ENCODE assay signal across 1 cellular context in the genomic region with DNA sequence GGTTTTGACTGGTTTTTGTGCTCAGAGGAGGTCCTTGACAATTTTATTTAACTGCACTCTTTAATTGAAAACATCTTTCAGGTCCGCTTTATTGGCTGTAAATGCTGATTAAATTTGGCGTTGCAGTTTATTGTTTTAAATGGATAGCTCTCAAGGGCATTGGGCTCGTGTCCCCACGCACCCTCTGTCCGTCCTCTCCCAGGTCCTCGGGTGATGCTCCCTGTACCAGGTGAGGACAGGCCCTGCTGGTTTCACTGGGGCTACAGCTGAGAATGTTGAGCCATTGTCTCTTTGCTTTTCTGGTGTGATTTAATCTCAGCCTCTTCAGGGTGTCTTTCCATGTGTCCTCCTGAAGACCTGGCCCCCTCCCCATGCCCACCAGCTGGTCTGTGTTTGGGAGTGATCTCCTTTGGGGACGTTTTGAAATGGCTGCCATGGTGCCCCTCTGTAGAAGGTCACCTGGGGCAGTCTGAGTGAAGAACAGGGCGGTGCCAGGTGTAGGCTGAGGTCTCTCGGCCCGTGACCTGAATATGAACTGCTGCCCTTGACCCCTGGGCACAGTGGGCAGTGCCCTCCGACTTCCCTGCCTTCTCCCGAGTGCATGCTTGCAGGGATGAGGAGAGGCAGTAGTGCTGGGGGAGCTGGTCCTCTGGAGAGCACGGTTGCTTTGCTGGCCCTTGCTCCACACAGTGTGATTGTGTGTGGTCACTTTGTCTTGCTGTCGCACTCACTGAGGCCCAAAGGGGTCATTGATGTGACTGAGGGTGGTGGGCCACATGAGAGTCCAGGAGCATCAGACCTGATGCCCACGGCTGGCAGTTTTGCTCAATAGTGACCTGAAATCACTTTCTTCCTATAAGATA.
A peak's percentile ranks its signal among the peaks of the same experiment; 100 is the strongest.
TF ChIP-seq lines count a peak whose summit lies in the region.

No MANE protein-coding gene starts in this region.

TF ChIP-seq in HepG2, 621 proteins besides CTCF, POLR2A, EP300 and RAD21 (continued from another document and continues in another):
- TF ChIP-seq, protein P1, sequence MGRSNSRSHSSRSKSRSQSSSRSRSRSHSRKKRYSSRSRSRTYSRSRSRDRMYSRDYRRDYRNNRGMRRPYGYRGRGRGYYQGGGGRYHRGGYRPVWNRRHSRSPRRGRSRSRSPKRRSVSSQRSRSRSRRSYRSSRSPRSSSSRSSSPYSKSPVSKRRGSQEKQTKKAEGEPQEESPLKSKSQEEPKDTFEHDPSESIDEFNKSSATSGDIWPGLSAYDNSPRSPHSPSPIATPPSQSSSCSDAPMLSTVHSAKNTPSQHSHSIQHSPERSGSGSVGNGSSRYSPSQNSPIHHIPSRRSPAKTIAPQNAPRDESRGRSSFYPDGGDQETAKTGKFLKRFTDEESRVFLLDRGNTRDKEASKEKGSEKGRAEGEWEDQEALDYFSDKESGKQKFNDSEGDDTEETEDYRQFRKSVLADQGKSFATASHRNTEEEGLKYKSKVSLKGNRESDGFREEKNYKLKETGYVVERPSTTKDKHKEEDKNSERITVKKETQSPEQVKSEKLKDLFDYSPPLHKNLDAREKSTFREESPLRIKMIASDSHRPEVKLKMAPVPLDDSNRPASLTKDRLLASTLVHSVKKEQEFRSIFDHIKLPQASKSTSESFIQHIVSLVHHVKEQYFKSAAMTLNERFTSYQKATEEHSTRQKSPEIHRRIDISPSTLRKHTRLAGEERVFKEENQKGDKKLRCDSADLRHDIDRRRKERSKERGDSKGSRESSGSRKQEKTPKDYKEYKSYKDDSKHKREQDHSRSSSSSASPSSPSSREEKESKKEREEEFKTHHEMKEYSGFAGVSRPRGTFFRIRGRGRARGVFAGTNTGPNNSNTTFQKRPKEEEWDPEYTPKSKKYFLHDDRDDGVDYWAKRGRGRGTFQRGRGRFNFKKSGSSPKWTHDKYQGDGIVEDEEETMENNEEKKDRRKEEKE (IDR thresholded peaks at IDR 0.05) = no peak
- TF ChIP-seq CREM (IDR thresholded peaks at IDR 0.05) (no peak), CREM (CRISPR knock-in tag; IDR thresholded peaks at IDR 0.05) (no peak), ZNF614 (CRISPR knock-in tag; IDR thresholded peaks at IDR 0.05; ENCODE audit: borderline replicate concordance) (0 out of 2 replicates have a peak, but pooled peaks have one; percentile 2), HNRNPL (IDR thresholded peaks at IDR 0.05; ENCODE audit: low read depth, low read length) (peak; percentile 100), GATAD2A (CRISPR knock-in tag; IDR thresholded peaks at IDR 0.05) (no peak), SP4 (CRISPR knock-in tag; IDR thresholded peaks at IDR 0.05) (peak; percentile 69), ZMYM3 (CRISPR knock-in tag; IDR thresholded peaks at IDR 0.05) (0 out of 2 replicates have a peak, but pooled peaks have one; percentile 26), ZNF44 (CRISPR knock-in tag; IDR thresholded peaks at IDR 0.05) (peak; percentile 61; the same call in 1 of the 2 replicates), ZNF225 (CRISPR knock-in tag; IDR thresholded peaks at IDR 0.05) (peak; percentile 66), ZNF253 (CRISPR knock-in tag; IDR thresholded peaks at IDR 0.05; ENCODE audit: borderline replicate concordance) (peak; percentile 34; the same call in 1 of the 2 replicates), NFIC (IDR thresholded peaks at IDR 0.05; ENCODE audit: low read length) (no peak), ZMYM2 (CRISPR knock-in tag; IDR thresholded peaks at IDR 0.05) (no peak), ZNF263 (CRISPR knock-in tag; IDR thresholded peaks at IDR 0.05) (peak; percentile 60; the same call in 1 of the 2 replicates), ZNF567 (CRISPR knock-in tag; IDR thresholded peaks at IDR 0.05; ENCODE audit: borderline replicate concordance) (peak; percentile 34; the same call in 1 of the 2 replicates), RBM22 (optimal IDR thresholded peaks at IDR 0.05; ENCODE audit: low read length) (peak; percentile 76), ZNF781 (CRISPR knock-in tag; IDR thresholded peaks at IDR 0.05; ENCODE audit: borderline replicate concordance, not compliant biosample characterization) (peak; percentile 84), ZNF580 (CRISPR knock-in tag; IDR thresholded peaks at IDR 0.05; ENCODE audit: borderline replicate concordance, low read depth) (no peak), PRDM15 (CRISPR knock-in tag; IDR thresholded peaks at IDR 0.05) (no peak), AHR (CRISPR knock-in tag; IDR thresholded peaks at IDR 0.05) (peak; percentile 91; the same call in 1 of the 2 replicates), ZBTB7B (CRISPR knock-in tag; IDR thresholded peaks at IDR 0.05) (peak; percentile 49; the same call in 1 of the 2 replicates), SRY (CRISPR knock-in tag; IDR thresholded peaks at IDR 0.05) (no peak), ZNF724P (CRISPR knock-in tag; IDR thresholded peaks at IDR 0.05; ENCODE audit: borderline replicate concordance) (no peak), FOXA1 (IDR thresholded peaks at IDR 0.05) (no peak), FOXA1 (CRISPR knock-in tag; IDR thresholded peaks at IDR 0.05) (peak; percentile 16; the same call in 1 of the 2 replicates), ZBTB1 (CRISPR knock-in tag; IDR thresholded peaks at IDR 0.05; ENCODE audit: borderline replicate concordance) (0 out of 2 replicates have a peak, but pooled peaks have one; percentile 20), ZNF839 (CRISPR knock-in tag; IDR thresholded peaks at IDR 0.05; ENCODE audit: borderline replicate concordance) (peak; percentile 38; the same call in 1 of the 2 replicates), HIC2 (CRISPR knock-in tag; IDR thresholded peaks at IDR 0.05; ENCODE audit: low read depth) (peak; percentile 97)
- TF ChIP-seq, protein P2, sequence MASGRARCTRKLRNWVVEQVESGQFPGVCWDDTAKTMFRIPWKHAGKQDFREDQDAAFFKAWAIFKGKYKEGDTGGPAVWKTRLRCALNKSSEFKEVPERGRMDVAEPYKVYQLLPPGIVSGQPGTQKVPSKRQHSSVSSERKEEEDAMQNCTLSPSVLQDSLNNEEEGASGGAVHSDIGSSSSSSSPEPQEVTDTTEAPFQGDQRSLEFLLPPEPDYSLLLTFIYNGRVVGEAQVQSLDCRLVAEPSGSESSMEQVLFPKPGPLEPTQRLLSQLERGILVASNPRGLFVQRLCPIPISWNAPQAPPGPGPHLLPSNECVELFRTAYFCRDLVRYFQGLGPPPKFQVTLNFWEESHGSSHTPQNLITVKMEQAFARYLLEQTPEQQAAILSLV (CRISPR knock-in tag; IDR thresholded peaks at IDR 0.05; ENCODE audit: borderline replicate concordance) = no peak
- TF ChIP-seq, protein P3, sequence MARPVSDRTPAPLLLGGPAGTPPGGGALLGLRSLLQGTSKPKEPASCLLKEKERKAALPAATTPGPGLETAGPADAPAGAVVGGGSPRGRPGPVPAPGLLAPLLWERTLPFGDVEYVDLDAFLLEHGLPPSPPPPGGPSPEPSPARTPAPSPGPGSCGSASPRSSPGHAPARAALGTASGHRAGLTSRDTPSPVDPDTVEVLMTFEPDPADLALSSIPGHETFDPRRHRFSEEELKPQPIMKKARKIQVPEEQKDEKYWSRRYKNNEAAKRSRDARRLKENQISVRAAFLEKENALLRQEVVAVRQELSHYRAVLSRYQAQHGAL (CRISPR knock-in tag; IDR thresholded peaks at IDR 0.05; ENCODE audit: not compliant biosample characterization) = no peak
- TF ChIP-seq, protein P4, sequence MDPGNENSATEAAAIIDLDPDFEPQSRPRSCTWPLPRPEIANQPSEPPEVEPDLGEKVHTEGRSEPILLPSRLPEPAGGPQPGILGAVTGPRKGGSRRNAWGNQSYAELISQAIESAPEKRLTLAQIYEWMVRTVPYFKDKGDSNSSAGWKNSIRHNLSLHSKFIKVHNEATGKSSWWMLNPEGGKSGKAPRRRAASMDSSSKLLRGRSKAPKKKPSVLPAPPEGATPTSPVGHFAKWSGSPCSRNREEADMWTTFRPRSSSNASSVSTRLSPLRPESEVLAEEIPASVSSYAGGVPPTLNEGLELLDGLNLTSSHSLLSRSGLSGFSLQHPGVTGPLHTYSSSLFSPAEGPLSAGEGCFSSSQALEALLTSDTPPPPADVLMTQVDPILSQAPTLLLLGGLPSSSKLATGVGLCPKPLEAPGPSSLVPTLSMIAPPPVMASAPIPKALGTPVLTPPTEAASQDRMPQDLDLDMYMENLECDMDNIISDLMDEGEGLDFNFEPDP (CRISPR knock-in tag; conservative IDR thresholded peaks at IDR 0.05) = peak; percentile 93; the same call in 1 of the 2 replicates
- TF ChIP-seq, protein P5, sequence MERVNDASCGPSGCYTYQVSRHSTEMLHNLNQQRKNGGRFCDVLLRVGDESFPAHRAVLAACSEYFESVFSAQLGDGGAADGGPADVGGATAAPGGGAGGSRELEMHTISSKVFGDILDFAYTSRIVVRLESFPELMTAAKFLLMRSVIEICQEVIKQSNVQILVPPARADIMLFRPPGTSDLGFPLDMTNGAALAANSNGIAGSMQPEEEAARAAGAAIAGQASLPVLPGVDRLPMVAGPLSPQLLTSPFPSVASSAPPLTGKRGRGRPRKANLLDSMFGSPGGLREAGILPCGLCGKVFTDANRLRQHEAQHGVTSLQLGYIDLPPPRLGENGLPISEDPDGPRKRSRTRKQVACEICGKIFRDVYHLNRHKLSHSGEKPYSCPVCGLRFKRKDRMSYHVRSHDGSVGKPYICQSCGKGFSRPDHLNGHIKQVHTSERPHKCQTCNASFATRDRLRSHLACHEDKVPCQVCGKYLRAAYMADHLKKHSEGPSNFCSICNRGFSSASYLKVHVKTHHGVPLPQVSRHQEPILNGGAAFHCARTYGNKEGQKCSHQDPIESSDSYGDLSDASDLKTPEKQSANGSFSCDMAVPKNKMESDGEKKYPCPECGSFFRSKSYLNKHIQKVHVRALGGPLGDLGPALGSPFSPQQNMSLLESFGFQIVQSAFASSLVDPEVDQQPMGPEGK (CRISPR knock-in tag; IDR thresholded peaks at IDR 0.05) = no peak
- TF ChIP-seq, protein P6, sequence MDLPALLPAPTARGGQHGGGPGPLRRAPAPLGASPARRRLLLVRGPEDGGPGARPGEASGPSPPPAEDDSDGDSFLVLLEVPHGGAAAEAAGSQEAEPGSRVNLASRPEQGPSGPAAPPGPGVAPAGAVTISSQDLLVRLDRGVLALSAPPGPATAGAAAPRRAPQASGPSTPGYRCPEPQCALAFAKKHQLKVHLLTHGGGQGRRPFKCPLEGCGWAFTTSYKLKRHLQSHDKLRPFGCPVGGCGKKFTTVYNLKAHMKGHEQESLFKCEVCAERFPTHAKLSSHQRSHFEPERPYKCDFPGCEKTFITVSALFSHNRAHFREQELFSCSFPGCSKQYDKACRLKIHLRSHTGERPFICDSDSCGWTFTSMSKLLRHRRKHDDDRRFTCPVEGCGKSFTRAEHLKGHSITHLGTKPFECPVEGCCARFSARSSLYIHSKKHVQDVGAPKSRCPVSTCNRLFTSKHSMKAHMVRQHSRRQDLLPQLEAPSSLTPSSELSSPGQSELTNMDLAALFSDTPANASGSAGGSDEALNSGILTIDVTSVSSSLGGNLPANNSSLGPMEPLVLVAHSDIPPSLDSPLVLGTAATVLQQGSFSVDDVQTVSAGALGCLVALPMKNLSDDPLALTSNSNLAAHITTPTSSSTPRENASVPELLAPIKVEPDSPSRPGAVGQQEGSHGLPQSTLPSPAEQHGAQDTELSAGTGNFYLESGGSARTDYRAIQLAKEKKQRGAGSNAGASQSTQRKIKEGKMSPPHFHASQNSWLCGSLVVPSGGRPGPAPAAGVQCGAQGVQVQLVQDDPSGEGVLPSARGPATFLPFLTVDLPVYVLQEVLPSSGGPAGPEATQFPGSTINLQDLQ (CRISPR knock-in tag; IDR thresholded peaks at IDR 0.05) = peak; percentile 23; the same call in 1 of the 2 replicates
- TF ChIP-seq, protein P7, sequence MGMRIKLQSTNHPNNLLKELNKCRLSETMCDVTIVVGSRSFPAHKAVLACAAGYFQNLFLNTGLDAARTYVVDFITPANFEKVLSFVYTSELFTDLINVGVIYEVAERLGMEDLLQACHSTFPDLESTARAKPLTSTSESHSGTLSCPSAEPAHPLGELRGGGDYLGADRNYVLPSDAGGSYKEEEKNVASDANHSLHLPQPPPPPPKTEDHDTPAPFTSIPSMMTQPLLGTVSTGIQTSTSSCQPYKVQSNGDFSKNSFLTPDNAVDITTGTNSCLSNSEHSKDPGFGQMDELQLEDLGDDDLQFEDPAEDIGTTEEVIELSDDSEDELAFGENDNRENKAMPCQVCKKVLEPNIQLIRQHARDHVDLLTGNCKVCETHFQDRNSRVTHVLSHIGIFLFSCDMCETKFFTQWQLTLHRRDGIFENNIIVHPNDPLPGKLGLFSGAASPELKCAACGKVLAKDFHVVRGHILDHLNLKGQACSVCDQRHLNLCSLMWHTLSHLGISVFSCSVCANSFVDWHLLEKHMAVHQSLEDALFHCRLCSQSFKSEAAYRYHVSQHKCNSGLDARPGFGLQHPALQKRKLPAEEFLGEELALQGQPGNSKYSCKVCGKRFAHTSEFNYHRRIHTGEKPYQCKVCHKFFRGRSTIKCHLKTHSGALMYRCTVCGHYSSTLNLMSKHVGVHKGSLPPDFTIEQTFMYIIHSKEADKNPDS (CRISPR knock-in tag; IDR thresholded peaks at IDR 0.05) = peak; percentile 21; the same call in 1 of the 2 replicates
